In the genomic region with DNA sequence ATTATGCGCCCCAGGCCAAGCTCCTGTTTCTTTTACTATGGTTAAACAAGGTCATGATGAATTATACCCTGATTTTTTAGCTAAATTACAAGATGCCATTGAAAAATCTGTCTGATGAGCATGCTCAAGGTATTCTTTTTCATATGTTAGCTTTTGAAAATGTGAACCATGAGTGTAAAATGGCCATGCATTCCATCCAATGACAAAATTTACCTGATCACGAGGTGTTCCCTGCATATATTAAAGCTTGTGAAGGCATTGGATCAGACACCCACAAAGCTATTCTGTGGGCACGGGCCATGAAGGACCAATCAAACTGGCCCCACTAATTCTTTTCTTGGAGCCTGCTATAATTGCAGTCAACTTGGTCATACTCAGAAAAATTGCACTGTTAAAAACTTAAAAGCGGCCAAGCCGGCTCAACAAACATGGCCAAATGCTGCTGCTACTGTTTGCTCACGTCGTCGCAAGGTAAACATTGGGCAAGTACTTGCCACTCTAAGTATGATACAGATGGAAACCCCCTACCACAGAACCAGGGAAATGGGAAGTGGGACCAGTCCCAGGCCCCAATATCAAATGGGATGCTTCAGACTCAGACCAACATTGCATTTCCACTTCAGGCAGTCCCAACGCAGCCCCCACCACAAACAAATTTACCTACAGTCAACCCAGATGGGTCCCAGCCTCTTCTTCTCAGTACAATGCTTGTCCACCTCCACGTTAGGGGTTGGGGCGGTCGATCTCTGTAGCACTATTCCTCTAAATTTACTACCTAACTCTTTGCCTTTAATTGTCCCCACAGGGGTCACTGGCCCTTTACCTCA, we compare ENCODE assay signal across 1 cellular context.
TF ChIP-seq lines count a peak whose summit lies in the region.
"Not testable (repeated sequence)": the region's sequence is repeated elsewhere in the genome, so short reads cannot be mapped to it uniquely, and the experiment has no call there.

No MANE protein-coding gene starts in this region.

TF ChIP-seq in HepG2, 621 proteins besides CTCF, POLR2A, EP300 and RAD21 (continued from another document and continues in another):
- TF ChIP-seq, protein P1, sequence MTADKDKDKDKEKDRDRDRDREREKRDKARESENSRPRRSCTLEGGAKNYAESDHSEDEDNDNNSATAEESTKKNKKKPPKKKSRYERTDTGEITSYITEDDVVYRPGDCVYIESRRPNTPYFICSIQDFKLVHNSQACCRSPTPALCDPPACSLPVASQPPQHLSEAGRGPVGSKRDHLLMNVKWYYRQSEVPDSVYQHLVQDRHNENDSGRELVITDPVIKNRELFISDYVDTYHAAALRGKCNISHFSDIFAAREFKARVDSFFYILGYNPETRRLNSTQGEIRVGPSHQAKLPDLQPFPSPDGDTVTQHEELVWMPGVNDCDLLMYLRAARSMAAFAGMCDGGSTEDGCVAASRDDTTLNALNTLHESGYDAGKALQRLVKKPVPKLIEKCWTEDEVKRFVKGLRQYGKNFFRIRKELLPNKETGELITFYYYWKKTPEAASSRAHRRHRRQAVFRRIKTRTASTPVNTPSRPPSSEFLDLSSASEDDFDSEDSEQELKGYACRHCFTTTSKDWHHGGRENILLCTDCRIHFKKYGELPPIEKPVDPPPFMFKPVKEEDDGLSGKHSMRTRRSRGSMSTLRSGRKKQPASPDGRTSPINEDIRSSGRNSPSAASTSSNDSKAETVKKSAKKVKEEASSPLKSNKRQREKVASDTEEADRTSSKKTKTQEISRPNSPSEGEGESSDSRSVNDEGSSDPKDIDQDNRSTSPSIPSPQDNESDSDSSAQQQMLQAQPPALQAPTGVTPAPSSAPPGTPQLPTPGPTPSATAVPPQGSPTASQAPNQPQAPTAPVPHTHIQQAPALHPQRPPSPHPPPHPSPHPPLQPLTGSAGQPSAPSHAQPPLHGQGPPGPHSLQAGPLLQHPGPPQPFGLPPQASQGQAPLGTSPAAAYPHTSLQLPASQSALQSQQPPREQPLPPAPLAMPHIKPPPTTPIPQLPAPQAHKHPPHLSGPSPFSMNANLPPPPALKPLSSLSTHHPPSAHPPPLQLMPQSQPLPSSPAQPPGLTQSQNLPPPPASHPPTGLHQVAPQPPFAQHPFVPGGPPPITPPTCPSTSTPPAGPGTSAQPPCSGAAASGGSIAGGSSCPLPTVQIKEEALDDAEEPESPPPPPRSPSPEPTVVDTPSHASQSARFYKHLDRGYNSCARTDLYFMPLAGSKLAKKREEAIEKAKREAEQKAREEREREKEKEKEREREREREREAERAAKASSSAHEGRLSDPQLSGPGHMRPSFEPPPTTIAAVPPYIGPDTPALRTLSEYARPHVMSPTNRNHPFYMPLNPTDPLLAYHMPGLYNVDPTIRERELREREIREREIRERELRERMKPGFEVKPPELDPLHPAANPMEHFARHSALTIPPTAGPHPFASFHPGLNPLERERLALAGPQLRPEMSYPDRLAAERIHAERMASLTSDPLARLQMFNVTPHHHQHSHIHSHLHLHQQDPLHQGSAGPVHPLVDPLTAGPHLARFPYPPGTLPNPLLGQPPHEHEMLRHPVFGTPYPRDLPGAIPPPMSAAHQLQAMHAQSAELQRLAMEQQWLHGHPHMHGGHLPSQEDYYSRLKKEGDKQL (CRISPR knock-in tag; IDR thresholded peaks at IDR 0.05; ENCODE audit: low read depth): peak; percentile 84
- peak; percentile 60 for TF ChIP-seq DRAP1 (CRISPR knock-in tag; IDR thresholded peaks at IDR 0.05)
- TF ChIP-seq HHEX (CRISPR knock-in tag; IDR thresholded peaks at IDR 0.05): peak; percentile 77
- TF ChIP-seq, protein P2, sequence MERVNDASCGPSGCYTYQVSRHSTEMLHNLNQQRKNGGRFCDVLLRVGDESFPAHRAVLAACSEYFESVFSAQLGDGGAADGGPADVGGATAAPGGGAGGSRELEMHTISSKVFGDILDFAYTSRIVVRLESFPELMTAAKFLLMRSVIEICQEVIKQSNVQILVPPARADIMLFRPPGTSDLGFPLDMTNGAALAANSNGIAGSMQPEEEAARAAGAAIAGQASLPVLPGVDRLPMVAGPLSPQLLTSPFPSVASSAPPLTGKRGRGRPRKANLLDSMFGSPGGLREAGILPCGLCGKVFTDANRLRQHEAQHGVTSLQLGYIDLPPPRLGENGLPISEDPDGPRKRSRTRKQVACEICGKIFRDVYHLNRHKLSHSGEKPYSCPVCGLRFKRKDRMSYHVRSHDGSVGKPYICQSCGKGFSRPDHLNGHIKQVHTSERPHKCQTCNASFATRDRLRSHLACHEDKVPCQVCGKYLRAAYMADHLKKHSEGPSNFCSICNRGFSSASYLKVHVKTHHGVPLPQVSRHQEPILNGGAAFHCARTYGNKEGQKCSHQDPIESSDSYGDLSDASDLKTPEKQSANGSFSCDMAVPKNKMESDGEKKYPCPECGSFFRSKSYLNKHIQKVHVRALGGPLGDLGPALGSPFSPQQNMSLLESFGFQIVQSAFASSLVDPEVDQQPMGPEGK (CRISPR knock-in tag; IDR thresholded peaks at IDR 0.05): peak; percentile 64
- peak; percentile 48 for TF ChIP-seq PHF5A (CRISPR knock-in tag; IDR thresholded peaks at IDR 0.05; ENCODE audit: low read depth, unreplicated experiment)
- 0 out of 2 replicates have a peak, but pooled peaks have one; percentile 27 for TF ChIP-seq IRF9 (CRISPR knock-in tag; IDR thresholded peaks at IDR 0.05; ENCODE audit: borderline replicate concordance)
- TF ChIP-seq JUND (CRISPR knock-in tag; IDR thresholded peaks at IDR 0.05): 0 out of 2 replicates have a peak, but pooled peaks have one; percentile 19
- TF ChIP-seq ELF1 (CRISPR knock-in tag; IDR thresholded peaks at IDR 0.05): peak; percentile 56; the same call in 1 of the 2 replicates
- peak; percentile 67 for TF ChIP-seq ZNF781 (CRISPR knock-in tag; IDR thresholded peaks at IDR 0.05; ENCODE audit: borderline replicate concordance, not compliant biosample characterization)
- peak; percentile 89 for TF ChIP-seq PITX1 (CRISPR knock-in tag; IDR thresholded peaks at IDR 0.05)
- TF ChIP-seq, protein P3, sequence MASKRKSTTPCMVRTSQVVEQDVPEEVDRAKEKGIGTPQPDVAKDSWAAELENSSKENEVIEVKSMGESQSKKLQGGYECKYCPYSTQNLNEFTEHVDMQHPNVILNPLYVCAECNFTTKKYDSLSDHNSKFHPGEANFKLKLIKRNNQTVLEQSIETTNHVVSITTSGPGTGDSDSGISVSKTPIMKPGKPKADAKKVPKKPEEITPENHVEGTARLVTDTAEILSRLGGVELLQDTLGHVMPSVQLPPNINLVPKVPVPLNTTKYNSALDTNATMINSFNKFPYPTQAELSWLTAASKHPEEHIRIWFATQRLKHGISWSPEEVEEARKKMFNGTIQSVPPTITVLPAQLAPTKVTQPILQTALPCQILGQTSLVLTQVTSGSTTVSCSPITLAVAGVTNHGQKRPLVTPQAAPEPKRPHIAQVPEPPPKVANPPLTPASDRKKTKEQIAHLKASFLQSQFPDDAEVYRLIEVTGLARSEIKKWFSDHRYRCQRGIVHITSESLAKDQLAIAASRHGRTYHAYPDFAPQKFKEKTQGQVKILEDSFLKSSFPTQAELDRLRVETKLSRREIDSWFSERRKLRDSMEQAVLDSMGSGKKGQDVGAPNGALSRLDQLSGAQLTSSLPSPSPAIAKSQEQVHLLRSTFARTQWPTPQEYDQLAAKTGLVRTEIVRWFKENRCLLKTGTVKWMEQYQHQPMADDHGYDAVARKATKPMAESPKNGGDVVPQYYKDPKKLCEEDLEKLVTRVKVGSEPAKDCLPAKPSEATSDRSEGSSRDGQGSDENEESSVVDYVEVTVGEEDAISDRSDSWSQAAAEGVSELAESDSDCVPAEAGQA (IDR thresholded peaks at IDR 0.05; ENCODE audit: low read depth): peak; percentile 56; the same call in 1 of the 2 replicates
- TF ChIP-seq, protein P3 (CRISPR knock-in tag; IDR thresholded peaks at IDR 0.05; ENCODE audit: borderline replicate concordance): not testable (repeated sequence)
- peak; percentile 80 for TF ChIP-seq THAP11 (CRISPR knock-in tag; IDR thresholded peaks at IDR 0.05)
- TF ChIP-seq HNF4A (CRISPR knock-in tag; IDR thresholded peaks at IDR 0.05): peak; percentile 75
- TF ChIP-seq FOXC1 (CRISPR knock-in tag; IDR thresholded peaks at IDR 0.05; ENCODE audit: borderline replicate concordance): peak; percentile 73
- TF ChIP-seq GFI1 (CRISPR knock-in tag; IDR thresholded peaks at IDR 0.05; ENCODE audit: borderline replicate concordance): peak; percentile 71; the same call in 1 of the 2 replicates
- peak; percentile 85 for TF ChIP-seq RXRB (CRISPR knock-in tag; IDR thresholded peaks at IDR 0.05; ENCODE audit: borderline replicate concordance)
- peak; percentile 65 for TF ChIP-seq ZFX (CRISPR knock-in tag; IDR thresholded peaks at IDR 0.05; ENCODE audit: low read depth)
- peak; percentile 50; the same call in 1 of the 2 replicates for TF ChIP-seq MEF2D (CRISPR knock-in tag; IDR thresholded peaks at IDR 0.05)
- TF ChIP-seq ZNF124 (CRISPR knock-in tag; IDR thresholded peaks at IDR 0.05): peak; percentile 65; the same call in 1 of the 2 replicates
- TF ChIP-seq ARNTL (CRISPR knock-in tag; IDR thresholded peaks at IDR 0.05): 0 out of 2 replicates have a peak, but pooled peaks have one; percentile 59
- TF ChIP-seq ZBTB20 (CRISPR knock-in tag; IDR thresholded peaks at IDR 0.05; ENCODE audit: borderline replicate concordance, low read depth): peak; percentile 87; the same call in 1 of the 2 replicates
- TF ChIP-seq, protein P4, sequence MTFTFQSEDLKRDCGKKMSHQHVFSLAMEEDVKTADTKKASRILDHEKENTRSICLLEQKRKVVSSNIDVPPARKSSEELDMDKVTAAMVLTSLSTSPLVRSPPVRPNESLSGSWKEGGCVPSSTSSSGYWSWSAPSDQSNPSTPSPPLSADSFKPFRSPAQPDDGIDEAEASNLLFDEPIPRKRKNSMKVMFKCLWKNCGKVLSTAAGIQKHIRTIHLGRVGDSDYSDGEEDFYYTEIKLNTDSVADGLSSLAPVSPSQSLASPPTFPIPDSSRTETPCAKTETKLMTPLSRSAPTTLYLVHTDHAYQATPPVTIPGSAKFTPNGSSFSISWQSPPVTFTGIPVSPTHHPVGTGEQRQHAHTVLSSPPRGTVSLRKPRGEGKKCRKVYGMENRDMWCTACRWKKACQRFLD (CRISPR knock-in tag; IDR thresholded peaks at IDR 0.05; ENCODE audit: borderline replicate concordance): 0 out of 2 replicates have a peak, but pooled peaks have one; percentile 19
- 0 out of 2 replicates have a peak, but pooled peaks have one; percentile 40 for TF ChIP-seq ZBED4 (CRISPR knock-in tag; IDR thresholded peaks at IDR 0.05; ENCODE audit: borderline replicate concordance)
- peak; percentile 61; the same call in 1 of the 2 replicates for TF ChIP-seq ZNF788 (CRISPR knock-in tag; IDR thresholded peaks at IDR 0.05; ENCODE audit: borderline replicate concordance)
- peak; percentile 86 for TF ChIP-seq CEBPB (IDR thresholded peaks at IDR 0.05; ENCODE audit: borderline replicate concordance, low read depth, low read length)
- peak; percentile 90 for TF ChIP-seq MIER3 (CRISPR knock-in tag; IDR thresholded peaks at IDR 0.05; ENCODE audit: borderline replicate concordance)
- peak; percentile 65; the same call in 1 of the 2 replicates for TF ChIP-seq RFXAP (CRISPR knock-in tag; IDR thresholded peaks at IDR 0.05; ENCODE audit: borderline replicate concordance)
- TF ChIP-seq ZNF431 (CRISPR knock-in tag; IDR thresholded peaks at IDR 0.05; ENCODE audit: borderline replicate concordance, low read depth): peak; percentile 74; the same call in 1 of the 2 replicates
- peak; percentile 72; the same call in 1 of the 2 replicates for TF ChIP-seq SSRP1 (CRISPR knock-in tag; IDR thresholded peaks at IDR 0.05)
- peak; percentile 95 for TF ChIP-seq CREM (IDR thresholded peaks at IDR 0.05)
- not testable (repeated sequence) for TF ChIP-seq CREM (CRISPR knock-in tag; IDR thresholded peaks at IDR 0.05)
- TF ChIP-seq YY1 (IDR thresholded peaks at IDR 0.05; ENCODE audit: insufficient read depth, insufficient replicate concordance, low read depth, low read length): peak; percentile 55
